8 cellular contexts compared by ENCODE assay signal in the genomic region with DNA sequence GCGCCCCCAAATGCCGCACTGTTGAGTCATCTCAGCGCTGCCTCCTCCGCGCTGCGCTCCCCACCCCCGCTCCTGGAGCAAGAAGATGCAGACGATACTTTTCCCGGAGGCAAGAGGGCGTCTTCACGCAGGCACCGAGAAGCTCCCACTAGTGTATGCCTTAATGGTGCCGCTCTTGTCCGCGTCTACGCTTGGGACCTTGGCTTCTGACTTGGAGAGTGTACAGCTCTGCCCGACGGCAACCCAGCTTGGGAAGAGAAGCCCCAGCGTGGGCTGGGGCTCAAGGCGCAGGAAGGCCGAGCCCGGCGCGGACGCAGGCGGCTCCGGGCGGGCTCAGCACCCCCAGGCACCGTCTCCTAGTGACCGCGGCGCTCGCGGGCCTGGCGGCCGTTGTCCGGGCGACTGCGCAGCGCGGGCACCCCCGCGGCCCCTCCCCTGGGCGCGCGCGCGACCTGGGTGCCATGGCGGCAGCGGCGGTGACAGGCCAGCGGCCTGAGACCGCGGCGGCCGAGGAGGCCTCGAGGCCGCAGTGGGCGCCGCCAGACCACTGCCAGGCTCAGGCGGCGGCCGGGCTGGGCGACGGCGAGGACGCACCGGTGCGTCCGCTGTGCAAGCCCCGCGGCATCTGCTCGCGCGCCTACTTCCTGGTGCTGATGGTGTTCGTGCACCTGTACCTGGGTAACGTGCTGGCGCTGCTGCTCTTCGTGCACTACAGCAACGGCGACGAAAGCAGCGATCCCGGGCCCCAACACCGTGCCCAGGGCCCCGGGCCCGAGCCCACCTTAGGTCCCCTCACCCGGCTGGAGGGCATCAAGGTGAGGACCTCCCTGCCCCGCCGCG.
DNase-seq lines count a peak whose midpoint lies in the region; ATAC-seq and TF ChIP-seq lines count a peak whose summit lies in the region.

A gene with protein sequence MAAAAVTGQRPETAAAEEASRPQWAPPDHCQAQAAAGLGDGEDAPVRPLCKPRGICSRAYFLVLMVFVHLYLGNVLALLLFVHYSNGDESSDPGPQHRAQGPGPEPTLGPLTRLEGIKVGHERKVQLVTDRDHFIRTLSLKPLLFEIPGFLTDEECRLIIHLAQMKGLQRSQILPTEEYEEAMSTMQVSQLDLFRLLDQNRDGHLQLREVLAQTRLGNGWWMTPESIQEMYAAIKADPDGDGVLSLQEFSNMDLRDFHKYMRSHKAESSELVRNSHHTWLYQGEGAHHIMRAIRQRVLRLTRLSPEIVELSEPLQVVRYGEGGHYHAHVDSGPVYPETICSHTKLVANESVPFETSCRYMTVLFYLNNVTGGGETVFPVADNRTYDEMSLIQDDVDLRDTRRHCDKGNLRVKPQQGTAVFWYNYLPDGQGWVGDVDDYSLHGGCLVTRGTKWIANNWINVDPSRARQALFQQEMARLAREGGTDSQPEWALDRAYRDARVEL (plus strand): TSS at position 446 of the 840 bp plus-strand sequence. CDS start 16 bp downstream, at position 462.

- H3F3A ChIP-seq in MM.1S (ENCODE audit: insufficient read depth, low read length): peaks cover 3% of the 10 kb centered on the region; the same call in 1 of the 2 replicates

- H3K79me2 ChIP-seq in MM.1S (ENCODE audit: low read length): peaks cover 40% of the 10 kb centered on the region

- H3K27ac ChIP-seq in MM.1S (ENCODE audit: low read length): peak within 1 kb of the TSS; percentile 70; the same call in 1 of the 2 replicates

- peaks cover 13% of the 10 kb centered on the region for H3K4me1 ChIP-seq in MM.1S (ENCODE audit: low read length)

- H3K27me3 ChIP-seq in MM.1S (replicated peaks; ENCODE audit: insufficient read depth, low read length): no peaks in the 10 kb centered on the region

- peak within 1 kb of the TSS; percentile 92 for H3K4me3 ChIP-seq in MM.1S (ENCODE audit: low read length)
- H3K4me3 ChIP-seq in astrocyte of the cerebellum (ENCODE audit: low read depth, low read length): peak within 1 kb of the TSS; percentile 78
- H3K4me3 ChIP-seq in retinal pigment epithelial cell (ENCODE audit: low read length): peak within 1 kb of the TSS; percentile 77

- H3K4me2 ChIP-seq in MM.1S (ENCODE audit: low read depth, low read length): peak within 1 kb of the TSS; percentile 97

- DNase-seq in EL (peak; percentile 96), MM.1S (peak; percentile 72), T-helper 9 cell (peak; percentile 64), astrocyte of the cerebellum (ENCODE audit: low read depth) (peak; percentile 87), hepatic stellate cell (ENCODE audit: low spot score) (peak; percentile 92), retinal pigment epithelial cell (ENCODE audit: low read depth) (peak; percentile 84)

- in situ Hi-C loops in astrocyte of the cerebellum (cut with HindIII; ENCODE audit: low sequenced_read_pairs): no loop called here

- H2AFZ ChIP-seq in MM.1S (ENCODE audit: low read length): peak within 1 kb of the TSS; percentile 96

- H3K9me2 ChIP-seq in MM.1S (replicated peaks; ENCODE audit: insufficient read depth, low read length): no peaks in the 10 kb centered on the region

- peak; percentile 39 for TF ChIP-seq CTCF in MM.1S (IDR thresholded peaks at IDR 0.05; ENCODE audit: low read length)
- TF ChIP-seq CTCF in astrocyte of the cerebellum (IDR thresholded peaks at IDR 0.05; ENCODE audit: low read depth, low read length, missing control alignments): peak; percentile 52
- TF ChIP-seq CTCF in retinal pigment epithelial cell (conservative IDR thresholded peaks at IDR 0.05; ENCODE audit: low read depth, low read length): peak; percentile 41

- no peaks in the 10 kb centered on the region for H3K36me3 ChIP-seq in MM.1S (replicated peaks; ENCODE audit: insufficient read depth, low read length)

- peak; percentile 47 for ATAC-seq in GM21786 (IDR thresholded peaks at IDR 0.05; ENCODE audit: unreplicated experiment)
- no peak for ATAC-seq in HG02970 (IDR thresholded peaks at IDR 0.05; ENCODE audit: low FRiP score, unreplicated experiment)

- H3K9ac ChIP-seq in MM.1S (ENCODE audit: low read length): peak within 1 kb of the TSS; percentile 80

- H4K20me1 ChIP-seq in MM.1S (ENCODE audit: insufficient read depth, low read length): no peaks in the 10 kb centered on the region

- no peaks in the 10 kb centered on the region for H3K9me3 ChIP-seq in MM.1S (replicated peaks; ENCODE audit: insufficient read depth, low read length)
